Comparison of ENCODE assay signal across 26 cellular contexts in the genomic region with DNA sequence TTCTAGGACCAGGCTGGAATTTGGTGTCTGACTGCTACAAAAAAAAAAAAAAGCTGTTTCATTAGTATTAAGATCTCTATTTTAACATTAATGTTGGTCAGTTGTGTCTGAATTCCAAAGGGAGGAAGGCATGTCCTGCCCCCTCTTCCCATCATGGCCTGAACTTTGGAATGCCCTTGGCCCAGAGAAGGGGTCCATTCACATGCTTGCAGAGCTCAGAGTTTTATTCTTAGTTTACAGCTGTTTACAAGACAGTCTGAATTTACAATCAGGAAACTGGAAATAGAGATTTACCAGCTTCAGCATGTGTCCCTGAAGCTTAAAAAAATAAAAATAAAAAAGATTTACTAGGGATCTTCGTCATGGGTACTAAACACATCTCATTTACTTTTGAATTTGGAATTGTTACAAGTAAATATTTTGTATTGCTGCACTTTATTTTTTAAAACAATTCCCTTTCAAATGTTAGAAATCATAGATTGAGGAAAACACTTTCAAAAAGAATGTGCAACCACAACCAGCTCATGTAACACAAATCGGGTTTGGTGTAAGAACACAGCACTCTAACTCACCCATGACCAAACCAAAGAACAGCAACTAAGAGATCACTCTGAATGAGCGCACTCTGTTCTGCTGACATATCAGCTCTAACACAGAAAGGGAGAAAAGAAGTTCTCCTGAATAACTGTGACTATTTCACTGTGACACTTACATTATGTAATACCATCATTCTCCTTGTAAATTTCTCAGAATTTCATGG. TPM values are rescaled to one million over a fixed set of nuclear protein-coding genes. Genes with fewer than 3 reads are reported as not detected.
DNase-seq lines count a peak whose midpoint lies in the region; ATAC-seq and TF ChIP-seq lines count a peak whose summit lies in the region.
"Had no signal": no experiment of that assay in that cellular context is flagged by ENCODE, and none has a peak within 500 bp of the region (broad histone marks: within the 10 kb centered on the region; RNA-seq: fewer than 3 reads in every experiment).

No MANE protein-coding gene starts in this region.

- no peak for TF ChIP-seq CTCF in uterus (IDR thresholded peaks at IDR 0.05)
- TF ChIP-seq CTCF in activated CD8-positive, alpha-beta T cell treated with anti-CD3 and anti-CD28 coated beads for 36 hours (IDR thresholded peaks at IDR 0.05): no peak

- H3K27me3 ChIP-seq in muscle layer of duodenum (ENCODE audit: low read depth, low read length) (no peaks in the 10 kb centered on the region), uterus (no peaks in the 10 kb centered on the region)

- H3K27ac ChIP-seq in muscle layer of duodenum (ENCODE audit: low read length): peak overlapping the region; percentile 52
- H3K27ac ChIP-seq in uterus: peak overlapping the region; percentile 9 to 70
- H3K27ac ChIP-seq: BLaER1 treated with 17β-estradiol and CSF1 and Interleukin-3, amounts not matched to agents 10 nM and 100 nM; HL-60 had no signal

- no peak for TF ChIP-seq POLR2A in uterus (IDR thresholded peaks at IDR 0.05)

- POLR2A ChIA-PET in activated CD8-positive, alpha-beta T cell treated with anti-CD3 and anti-CD28 coated beads for 36 hours (lab: Charles Lee): interaction anchor here (0.9 to 1.3 kb wide), 3 partner anchors 12 to 210 kb away, joined by 3 to 8 read pairs (median 3); no protein-coding TSS in a partner anchor

- H3K4me3 Mint-ChIP-seq in activated T-cell treated with anti-CD3 and anti-CD28 coated beads, Interleukin-2, amount 50 U/mL, for 72 hours: peak overlapping the region in 1 of 2 donors; percentile 60
- no peak overlapping the region for H3K4me3 Mint-ChIP-seq in activated CD8-positive, alpha-beta T cell treated with anti-CD3 and anti-CD28 coated beads for 36 hours
- H3K4me3 Mint-ChIP-seq: activated naive CD4-positive, alpha-beta T cell treated with anti-CD3 and anti-CD28 coated beads, Interleukin-2, amount 50 U/mL, for 24 hours; central memory CD8-positive, alpha-beta T cell had no signal

- peaks cover 39% of the 10 kb centered on the region for H3K4me1 Mint-ChIP-seq in activated T-cell treated with anti-CD3 and anti-CD28 coated beads, Interleukin-2, amount 50 U/mL, for 72 hours (ENCODE audit: low read depth)
- H3K4me1 Mint-ChIP-seq in activated CD8-positive, alpha-beta T cell treated with anti-CD3 and anti-CD28 coated beads for 36 hours (ENCODE audit: low read depth): peaks cover 30% of the 10 kb centered on the region

- no peaks in the 10 kb centered on the region for H3K27me3 Mint-ChIP-seq in activated T-cell treated with anti-CD3 and anti-CD28 coated beads, Interleukin-2, amount 50 U/mL, for 72 hours (ENCODE audit: low read depth)
- peaks cover 2% of the 10 kb centered on the region for H3K27me3 Mint-ChIP-seq in activated CD8-positive, alpha-beta T cell treated with anti-CD3 and anti-CD28 coated beads for 36 hours
- H3K27me3 Mint-ChIP-seq: activated naive CD4-positive, alpha-beta T cell treated with anti-CD3 and anti-CD28 coated beads, Interleukin-2, amount 50 U/mL, for 24 hours had no signal

- H3K4me3 ChIP-seq in muscle layer of duodenum (ENCODE audit: low read depth in 1 of 2, low read length in 2 of 2): no peak overlapping the region
- H3K4me3 ChIP-seq in uterus: no peak overlapping the region
- H3K4me3 ChIP-seq: BLaER1 treated with 17β-estradiol and CSF1 and Interleukin-3, amounts not matched to agents 10 nM and 100 nM; GM12878; lung had no signal

- H3K27ac Mint-ChIP-seq in activated T-cell treated with anti-CD3 and anti-CD28 coated beads, Interleukin-2, amount 50 U/mL, for 72 hours: peak overlapping the region; percentile 44
- H3K27ac Mint-ChIP-seq in activated CD8-positive, alpha-beta T cell treated with anti-CD3 and anti-CD28 coated beads for 36 hours: no peak overlapping the region

- no peaks in the 10 kb centered on the region for H3K9me3 ChIP-seq in muscle layer of duodenum (ENCODE audit: control insufficient read depth in 1 of 2, low read length in 2 of 2)
- no peaks in the 10 kb centered on the region for H3K9me3 ChIP-seq in uterus
- H3K9me3 ChIP-seq: Caco-2 had no signal

- no peaks in the 10 kb centered on the region for H3K9me3 Mint-ChIP-seq in activated T-cell treated with anti-CD3 and anti-CD28 coated beads, Interleukin-2, amount 50 U/mL, for 72 hours
- no peaks in the 10 kb centered on the region for H3K9me3 Mint-ChIP-seq in activated CD8-positive, alpha-beta T cell treated with anti-CD3 and anti-CD28 coated beads for 36 hours
- H3K9me3 Mint-ChIP-seq: activated naive CD4-positive, alpha-beta T cell treated with anti-CD3 and anti-CD28 coated beads, Interleukin-2, amount 50 U/mL, for 24 hours; central memory CD8-positive, alpha-beta T cell had no signal

- DNase-seq in activated T-cell treated with anti-CD3 and anti-CD28 coated beads, Interleukin-2, amount 50 U/mL, for 72 hours: no peak
- no peak for DNase-seq in activated T-cell treated with anti-CD3 and anti-CD28 coated beads, Interleukin-2, amount 50 U/mL, for 1 hour
- DNase-seq in dedifferentiated amniotic fluid mesenchymal stem cell (ENCODE audit: extremely low spot score) (peak; percentile 42), uterus (no peak), midbrain (lab: John Stamatoyannopoulos, UW) (no peak)
- no peak for DNase-seq in activated CD8-positive, alpha-beta T cell treated with anti-CD3 and anti-CD28 coated beads for 36 hours
- DNase-seq: ACHN, Caco-2, DMS79 treated with DMSO at 0.1 percent for 48 hours, foreskin melanocyte, hypothalamus, NCI-H1105, NCI-H2081 treated with DMSO at 0.1 percent for 48 hours, NCI-H446 treated with DMSO at 0.1 percent for 48 hours, RPMI8226, substantia nigra, T-helper 9 cell had no signal

- peak; percentile 41 to 59 for ATAC-seq in activated T-cell treated with anti-CD3 and anti-CD28 coated beads, Interleukin-2, amount 50 U/mL, for 72 hours (replicated peaks in 1 of 2)
- ATAC-seq in GM21360 (IDR thresholded peaks at IDR 0.05; ENCODE audit: unreplicated experiment): no peak
- ATAC-seq in activated CD8-positive, alpha-beta T cell treated with anti-CD3 and anti-CD28 coated beads for 36 hours: no peak
- ATAC-seq: GM12878, sciatic nerve had no signal

- H3K4me1 ChIP-seq in muscle layer of duodenum (ENCODE audit: control insufficient read depth in 1 of 2, insufficient read depth in 2 of 2, low read length in 2 of 2) (peaks cover 19 to 23% of the 10 kb centered on the region in 2 donors), uterus (peaks cover 0 to 3% of the 10 kb centered on the region in 2 donors)

- H3K36me3 Mint-ChIP-seq in activated T-cell treated with anti-CD3 and anti-CD28 coated beads, Interleukin-2, amount 50 U/mL, for 72 hours (ENCODE audit: insufficient read depth in 2 of 2): no peaks in the 10 kb centered on the region
- no peaks in the 10 kb centered on the region for H3K36me3 Mint-ChIP-seq in activated CD8-positive, alpha-beta T cell treated with anti-CD3 and anti-CD28 coated beads for 36 hours (ENCODE audit: low read depth)
- H3K36me3 Mint-ChIP-seq: activated naive CD4-positive, alpha-beta T cell treated with anti-CD3 and anti-CD28 coated beads, Interleukin-2, amount 50 U/mL, for 24 hours had no signal

- intact Hi-C loops in uterus (cut with DNase I; ENCODE audit: low total_unique reads): no loop called here
- intact Hi-C loops in activated CD8-positive, alpha-beta T cell treated with anti-CD3 and anti-CD28 coated beads for 36 hours (cut with micrococcal nuclease): no loop called here

- CTCF ChIA-PET in activated CD8-positive, alpha-beta T cell treated with anti-CD3 and anti-CD28 coated beads for 36 hours (lab: Charles Lee): interaction anchor here (0.8 to 3.2 kb wide), 5 partner anchors 10 to 131 kb away, joined by 3 to 18 read pairs (median 5); no protein-coding TSS in a partner anchor

- H3K36me3 ChIP-seq in muscle layer of duodenum (ENCODE audit: control insufficient read depth in 1 of 2, insufficient read depth in 2 of 2, low read length in 2 of 2) (no peaks in the 10 kb centered on the region), uterus (no peaks in the 10 kb centered on the region)
- H3K36me3 ChIP-seq: BLaER1 treated with 17β-estradiol and CSF1 and Interleukin-3, amounts not matched to agents 10 nM and 100 nM had no signal

RNA-seq across cellular contexts. Expression of gene SERPINB6, which starts 6.6 kb away (rescaled TPM):
- 100 to 1,000 TPM in 1 of 2 donors, 10 to 100 TPM in 1; 64.9 to 114 TPM for total RNA-seq in activated T-cell treated with anti-CD3 and anti-CD28 coated beads, Interleukin-2, amount 50 U/mL, for 72 hours
- total RNA-seq in uterus: 100 to 1,000 TPM in 3 of 4 donors, 10 to 100 TPM in 1; 84.9 to 266 (median 203) TPM
- 10 to 100 TPM; 52.2 to 53.8 TPM for total RNA-seq in activated CD8-positive, alpha-beta T cell treated with anti-CD3 and anti-CD28 coated beads for 36 hours

RNA-seq across cellular contexts. Expression of gene NQO2, which starts 21.7 kb away (rescaled TPM):
- total RNA-seq in activated T-cell treated with anti-CD3 and anti-CD28 coated beads, Interleukin-2, amount 50 U/mL, for 72 hours: 10 to 100 TPM; 32.7 to 47.3 TPM
- total RNA-seq in uterus: 10 to 100 TPM in 3 of 4 donors, 1 to 10 TPM in 1; 7.8 to 50.3 (median 21.6) TPM
- total RNA-seq in activated CD8-positive, alpha-beta T cell treated with anti-CD3 and anti-CD28 coated beads for 36 hours: 10 to 100 TPM; 23.8 to 24.7 TPM

Comparison
In these comparisons a context has a peak if more than half of its experiments do, and no peak if none do; other contexts are left out.
1. ATAC-seq: peak in activated T-cell treated with anti-CD3 and anti-CD28 coated beads, Interleukin-2, amount 50 U/mL, for 72 hours (2 of 2); none in GM21360 (single experiment) and activated CD8-positive, alpha-beta T cell treated with anti-CD3 and anti-CD28 coated beads for 36 hours (single experiment).